In the genomic region with DNA sequence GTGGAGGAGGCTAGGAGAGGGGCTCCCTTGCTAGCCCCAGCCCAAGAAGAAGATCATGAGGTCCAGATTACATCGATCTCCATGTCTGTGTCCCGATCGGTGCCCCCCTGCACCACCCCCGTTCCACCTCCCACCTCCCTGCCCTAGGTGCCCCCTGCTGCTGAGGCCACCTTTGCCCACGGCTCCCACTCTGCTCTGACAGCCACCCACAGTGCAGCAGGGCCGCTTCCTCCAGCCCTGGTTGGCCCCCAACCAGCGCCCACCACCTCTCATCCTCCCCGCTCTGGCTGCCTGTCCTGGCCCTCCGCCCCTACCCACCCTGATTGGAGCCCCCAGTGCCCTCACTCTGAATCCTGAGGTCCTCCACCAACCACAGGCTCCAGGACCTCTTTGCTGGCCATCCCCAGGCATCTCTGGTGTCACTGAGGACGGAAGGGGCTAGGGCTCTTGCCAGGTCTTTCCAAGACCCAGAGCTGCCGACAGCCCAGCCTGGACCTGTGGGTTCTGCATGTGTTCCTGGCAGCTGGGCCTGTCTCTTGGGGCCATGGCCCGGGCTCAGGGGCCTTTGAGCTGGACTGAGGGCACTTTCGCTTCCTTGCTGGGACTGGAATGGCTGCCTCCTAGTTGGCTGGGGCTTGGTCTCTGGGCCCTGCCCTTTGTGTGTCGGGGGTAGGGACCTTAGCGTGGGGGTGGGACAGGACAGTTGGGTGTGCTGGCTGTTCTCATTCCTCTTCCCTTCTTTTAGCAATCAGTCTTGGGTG, we compare ENCODE assay signal across 1 cellular context.
TF ChIP-seq lines count a peak whose summit lies in the region.

No MANE protein-coding gene starts in this region.

TF ChIP-seq in HCT116, 20 proteins besides CTCF, POLR2A, EP300 and RAD21:
- no peak for TF ChIP-seq JUND (IDR thresholded peaks at IDR 0.05)
TF ChIP-seq in HCT116: peak in this region for 0.
